ENCODE assay signal across 14 cellular contexts in genomic region chr9:137785704-137786161, GRCh38.
A peak's percentile ranks its signal among the peaks of the same experiment; 100 is the strongest.
DNase-seq lines count a peak whose midpoint lies in the region; ATAC-seq and TF ChIP-seq lines count a peak whose summit lies in the region.
"Had no signal": no experiment of that assay in that cellular context is flagged by ENCODE, and none has a peak within 500 bp of the region (broad histone marks: within the 10 kb centered on the region; RNA-seq: fewer than 3 reads in every experiment).

No MANE protein-coding gene starts in this region.

- no peak overlapping the region for H3K4me3 ChIP-seq in brain microvascular endothelial cell (ENCODE audit: low read depth, low read length)

- no peaks in the 10 kb centered on the region for H3K27me3 ChIP-seq in brain microvascular endothelial cell (replicated peaks)

- in situ Hi-C loops in brain microvascular endothelial cell (cut with HindIII; ENCODE audit: low pct_ligation_motif_present, low sequenced_read_pairs): no loop called here

- H3K27me3 Mint-ChIP-seq in mesothelial cell of epicardium (ENCODE audit: low read depth): no peaks in the 10 kb centered on the region
- H3K27me3 Mint-ChIP-seq: CD4-positive, CD25-positive, alpha-beta regulatory T cell had no signal

- H3K4me3 Mint-ChIP-seq in mesothelial cell of epicardium: no peak overlapping the region
- H3K4me3 Mint-ChIP-seq: CD4-positive, CD25-positive, alpha-beta regulatory T cell had no signal

- DNase-seq in ELF-1 (ENCODE audit: low read depth, low spot score) (peak; percentile 75), NCI-H1417 (lab: John Stamatoyannopoulos, UW) (peak; percentile 9 to 97 (median 86)), brain microvascular endothelial cell (peak; percentile 31), mesothelial cell of epicardium (ENCODE audit: low spot score in 2 of 2, unreplicated experiment in 2 of 2) (no peak), AG08396 (ENCODE audit: low spot score) (no peak)
- DNase-seq: activated CD4-positive, CD25-positive, alpha-beta regulatory T cell treated with anti-CD3 and anti-CD28 coated beads, Interleukin-2, amount 50 U/mL, for 72 hours; CD4-positive, CD25-positive, alpha-beta regulatory T cell; midbrain; MM.1S; NCI-H82; SK-N-SH had no signal

- H3K27ac ChIP-seq in brain microvascular endothelial cell: peak overlapping the region; percentile 36

- TF ChIP-seq CTCF in brain microvascular endothelial cell (IDR thresholded peaks at IDR 0.05; ENCODE audit: low read depth, low read length, missing control alignments) (peak; percentile 11), mesothelial cell of epicardium (IDR thresholded peaks at IDR 0.05; ENCODE audit: unreplicated experiment) (no peak)

- H3K4me1 Mint-ChIP-seq in mesothelial cell of epicardium: peaks cover 2% of the 10 kb centered on the region

- no peak for ATAC-seq in SK-N-SH treated with all-trans-retinoic acid at 6 μM for 48 hours
- no peak for ATAC-seq in GM21390 (IDR thresholded peaks at IDR 0.05; ENCODE audit: unreplicated experiment)
- no peak for ATAC-seq in GM21381 (IDR thresholded peaks at IDR 0.05; ENCODE audit: unreplicated experiment)

- peaks cover 13% of the 10 kb centered on the region for H3K36me3 ChIP-seq in brain microvascular endothelial cell (replicated peaks)

- H3K27ac Mint-ChIP-seq in mesothelial cell of epicardium: peak overlapping the region; percentile 16

- H3K36me3 Mint-ChIP-seq in mesothelial cell of epicardium: peaks cover 33% of the 10 kb centered on the region

- no peaks in the 10 kb centered on the region for H3K9me3 Mint-ChIP-seq in mesothelial cell of epicardium
- H3K9me3 Mint-ChIP-seq: CD4-positive, CD25-positive, alpha-beta regulatory T cell had no signal

TF ChIP-seq in SK-N-SH treated with all-trans-retinoic acid at 6 μM for 48 hours, 23 proteins besides CTCF, POLR2A, EP300 and RAD21:
- TF ChIP-seq PPARA (CRISPR knock-in tag; IDR thresholded peaks at IDR 0.05; ENCODE audit: borderline replicate concordance): no peak
- no peak for TF ChIP-seq RARB (CRISPR knock-in tag; IDR thresholded peaks at IDR 0.05)
- no peak for TF ChIP-seq ZNF70 (CRISPR knock-in tag; IDR thresholded peaks at IDR 0.05)
- TF ChIP-seq ZFP30 (CRISPR knock-in tag; IDR thresholded peaks at IDR 0.05): no peak
TF ChIP-seq in SK-N-SH treated with all-trans-retinoic acid at 6 μM for 48 hours: peak in this region for 0.

Comparison
In these comparisons a context has a peak if more than half of its experiments do, and no peak if none do; other contexts are left out.
1. DNase-seq: peak in ELF-1 (single experiment), NCI-H1417 (3 of 3) and brain microvascular endothelial cell (single experiment); none in mesothelial cell of epicardium (0 of 2) and AG08396 (single experiment).